In the genomic region with DNA sequence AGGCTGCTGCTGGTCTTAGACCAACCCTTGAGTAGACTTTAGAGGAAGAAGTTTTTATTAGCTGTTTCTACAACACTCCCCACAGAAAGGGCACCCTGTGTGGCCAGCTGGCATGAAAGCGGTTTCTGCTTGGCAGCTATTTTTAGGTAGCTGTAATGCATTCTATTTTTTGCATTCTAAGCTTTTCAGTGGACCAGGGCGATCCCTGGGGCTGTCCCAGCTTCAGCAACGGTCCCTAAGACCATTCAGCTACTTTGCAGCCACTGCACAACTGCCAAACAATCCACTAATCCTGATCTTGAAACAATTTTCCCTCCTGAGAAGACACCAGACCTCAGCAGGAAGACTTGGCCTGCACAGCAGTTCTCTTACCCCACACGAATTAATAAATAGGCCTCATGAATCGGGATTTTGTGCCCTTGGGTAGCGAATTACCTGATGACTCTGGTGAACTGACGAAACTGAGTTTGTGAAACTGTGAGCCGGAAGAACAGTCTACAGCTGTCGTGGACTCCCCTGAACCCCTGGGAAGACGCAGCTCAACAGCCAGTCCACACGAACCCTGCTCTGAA, we compare ENCODE assay signal across 8 cellular contexts. TPM values are rescaled to one million over a fixed set of nuclear protein-coding genes. Genes with fewer than 3 reads are reported as not detected.
A peak's percentile ranks its signal among the peaks of the same experiment; 100 is the strongest.
DNase-seq lines count a peak whose midpoint lies in the region; ATAC-seq and TF ChIP-seq lines count a peak whose summit lies in the region.

No MANE protein-coding gene starts in this region.

- H3K9me3 ChIP-seq in Karpas-422 (ENCODE audit: low read length) (no peaks in the 10 kb centered on the region), thyroid gland (no peaks in the 10 kb centered on the region)

- POLR2A ChIA-PET in GM10248 (lab: Yijun Ruan, JAX) = interaction anchor here (1.1 to 1.9 kb wide), 5 partner anchors 12 to 86 kb away, joined by 3 to 6 read pairs (median 4); no protein-coding TSS in a partner anchor

- no peak for TF ChIP-seq CTCF in GM10248 (IDR thresholded peaks at IDR 0.05; ENCODE audit: control extremely low read depth, extremely low read depth, low read depth, missing control alignments)
- no peak for TF ChIP-seq CTCF in thyroid gland (IDR thresholded peaks at IDR 0.05)

- TF ChIP-seq POLR2A in thyroid gland (IDR thresholded peaks at IDR 0.05) = no peak

- H3K4me3 ChIP-seq in Karpas-422 (ENCODE audit: low read length) (peak overlapping the region; percentile 10; the same call in 1 of the 2 replicates), thyroid gland (replicated peaks in 1 of 3) (no peak overlapping the region)

- intact Hi-C loops in thyroid gland (cut with DNase I) = no loop called here

- DNase-seq in GM10248 (ENCODE audit: extremely low spot score) (peak; percentile 65), Karpas-422 (peak; percentile 65), fibroblast of gingiva (ENCODE audit: low read depth) (peak; percentile 31), thyroid gland (peak; percentile 68 to 77), NCI-H345 (lab: John Stamatoyannopoulos, UW) (no peak), NCI-H1417 treated with DMSO at 0.1 percent for 48 hours (lab: John Stamatoyannopoulos, UW) (no peak)
- no peak for DNase-seq in stimulated activated CD4-positive, alpha-beta T cell treated with anti-CD3 and anti-CD28 coated beads, Interleukin-2, amount 100 ng/mL, for 48 hours

- peak overlapping the region; percentile 50 for H3K4me2 ChIP-seq in Karpas-422 (ENCODE audit: low read depth, low read length, poor library complexity, severe bottlenecking)

- H4K20me1 ChIP-seq in Karpas-422 (ENCODE audit: insufficient read depth, low read depth, low read length) = no peaks in the 10 kb centered on the region

- CTCF ChIA-PET in GM10248 (lab: Yijun Ruan, JAX) = interaction anchor here (0.7 to 5.2 kb wide), 13 partner anchors 9 to 157 kb away, joined by 3 to 20 read pairs (median 5); no protein-coding TSS in a partner anchor

- no peaks in the 10 kb centered on the region for H3K9me2 ChIP-seq in Karpas-422 (replicated peaks; ENCODE audit: insufficient read depth, low read length)

- WGBS in thyroid gland, 2 donors = 58 to 74% methylated on average over 11 of the region's 11 CpGs

- no peaks in the 10 kb centered on the region for H3K79me2 ChIP-seq in Karpas-422 (ENCODE audit: low read length)

- H3K27me3 ChIP-seq in Karpas-422 (ENCODE audit: low read length) (no peaks in the 10 kb centered on the region), thyroid gland (no peaks in the 10 kb centered on the region)

- peak; percentile 94 for ATAC-seq in GM21529 (IDR thresholded peaks at IDR 0.05; ENCODE audit: unreplicated experiment)

- H2AFZ ChIP-seq in Karpas-422 (ENCODE audit: low read length) = peak overlapping the region; percentile 73; the same call in 1 of the 2 replicates

- peaks cover 9% of the 10 kb centered on the region for H3K4me1 ChIP-seq in Karpas-422 (ENCODE audit: low read length)
- H3K4me1 ChIP-seq in thyroid gland = peaks cover 7 to 9% of the 10 kb centered on the region in 2 donors

- H3K9ac ChIP-seq in Karpas-422 (ENCODE audit: low read length) = peak overlapping the region; percentile 8

- H3K27ac ChIP-seq in Karpas-422 (ENCODE audit: low read length) = no peak overlapping the region
- peak overlapping the region in 1 of 3 donors; percentile 7 for H3K27ac ChIP-seq in thyroid gland

- H3K36me3 ChIP-seq in Karpas-422 (ENCODE audit: insufficient read depth, low read length) (no peaks in the 10 kb centered on the region), thyroid gland (no peaks in the 10 kb centered on the region)

RNA-seq across cellular contexts. Expression of a gene that starts 14.6 kb away (rescaled TPM):
- 105 and 111 TPM in 2 replicates for total RNA-seq in Karpas-422 (2014; rRNA removed; shearing (Covaris generic); ENCODE audit: low replicate concordance)
- 100 to 1,000 TPM in 1 of 4 donors, 10 to 100 TPM in 3; 40.7 to 115 (median 69.8) TPM for total RNA-seq in thyroid gland

Comparison
In these comparisons a context has a peak if more than half of its experiments do, and no peak if none do; other contexts are left out.
1. DNase-seq: peak in GM10248 (single experiment), Karpas-422 (single experiment), fibroblast of gingiva (single experiment) and thyroid gland (2 of 2); none in NCI-H345 (single experiment), stimulated activated CD4-positive, alpha-beta T cell treated with anti-CD3 and anti-CD28 coated beads, Interleukin-2, amount 100 ng/mL, for 48 hours (0 of 2) and NCI-H1417 treated with DMSO at 0.1 percent for 48 hours (single experiment).